In the genomic region with DNA sequence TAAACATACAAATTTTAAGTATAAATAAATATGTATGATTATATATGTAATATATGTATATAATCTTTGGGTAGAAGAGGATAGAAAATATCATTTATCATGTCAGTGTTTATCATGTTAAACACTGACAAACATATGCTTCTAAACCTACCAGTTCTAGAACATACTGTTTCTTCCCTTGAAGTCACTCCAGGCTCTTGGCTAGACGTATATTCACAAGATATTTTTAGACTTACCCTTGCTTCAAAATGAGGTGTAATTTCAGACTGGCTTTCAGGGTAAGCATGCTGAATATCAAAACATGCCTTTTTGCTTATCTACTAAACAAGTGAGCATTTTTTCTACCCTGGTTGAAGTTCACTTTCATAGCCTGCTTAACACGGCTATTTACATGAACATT, we compare ENCODE assay signal across 9 cellular contexts.
"Had no signal": no experiment of that assay in that cellular context is flagged by ENCODE, and none has a peak within 500 bp of the region (broad histone marks: within the 10 kb centered on the region; RNA-seq: fewer than 3 reads in every experiment).

No MANE protein-coding gene starts in this region.

- FAIRE-seq: HepG2 had no signal

- H3K36me3 ChIP-seq: HAP-1 had no signal

- H3K9me3 ChIP-seq: HAP-1 had no signal

- DNase-seq: GM23248, GOT3, H7, HFFc6, KBM-7 had no signal

- H3K4me1 ChIP-seq: HAP-1 had no signal

- H3K27ac ChIP-seq: GM23248, HL-60 had no signal

- H3K4me3 ChIP-seq: GM23248, HAP-1 had no signal

- H3K9ac ChIP-seq: GM23248 had no signal

- ATAC-seq: HCT116, HepG2 had no signal
